ENCODE assay signal across 8 cellular contexts in the genomic region with DNA sequence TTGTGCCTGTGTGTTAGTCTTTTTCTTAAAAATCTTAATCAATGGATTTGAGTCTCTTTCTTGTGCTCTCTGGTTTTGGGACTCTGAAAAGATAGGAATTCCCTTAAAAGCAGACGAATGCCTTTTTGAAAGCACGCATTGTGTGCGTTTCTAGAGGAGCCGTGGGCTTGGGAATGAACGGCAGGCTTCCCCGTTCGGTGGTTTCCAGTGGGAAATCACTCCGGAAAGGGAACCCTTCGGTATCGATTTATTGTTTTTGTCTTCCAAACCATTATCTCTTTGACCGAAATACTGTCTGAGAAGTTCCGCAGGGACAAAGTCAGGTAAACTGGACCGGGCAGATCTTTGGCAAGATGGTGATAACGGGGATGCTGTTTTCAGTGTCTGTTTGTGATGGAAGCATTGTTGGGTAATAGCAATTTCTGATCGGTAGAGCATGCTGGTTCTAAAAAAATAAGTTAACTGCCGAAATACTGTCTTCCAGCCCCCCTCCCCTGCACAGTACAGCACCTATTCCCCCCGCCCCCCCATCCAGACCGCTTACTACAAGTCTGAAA. TPM values are rescaled to one million over a fixed set of nuclear protein-coding genes. Genes with fewer than 3 reads are reported as not detected.
A peak's percentile ranks its signal among the peaks of the same experiment; 100 is the strongest.
DNase-seq lines count a peak whose midpoint lies in the region; ATAC-seq and TF ChIP-seq lines count a peak whose summit lies in the region.

No MANE protein-coding gene starts in this region.

- CTCF ChIA-PET in activated CD4-positive, alpha-beta T cell treated with anti-CD3 and anti-CD28 coated beads for 36 hours (lab: Charles Lee) = interaction anchor here (0.8 to 1.1 kb wide), 2 partner anchors 158 to 204 kb away, joined by 3 read pairs; no protein-coding TSS in a partner anchor

- no peak for DNase-seq in activated CD4-positive, alpha-beta T cell treated with anti-CD3 and anti-CD28 coated beads for 36 hours
- DNase-seq in activated CD4-positive, alpha-beta T cell treated with anti-CD3 and anti-CD28 coated beads for 48 hours = no peak
- no peak for DNase-seq in T-helper 2 cell treated with Interferon-gamma antibody and Interleukin-4, amounts not matched to agents 5 μg/mL and 100 μg/mL, for 36 hours (ENCODE audit: low spot score)
- DNase-seq in hepatic stellate cell (ENCODE audit: low spot score) (peak; percentile 21), smooth muscle cell (lab: John Stamatoyannopoulos, UW; ENCODE audit: unreplicated experiment) (no peak)

- no peak for TF ChIP-seq CTCF in smooth muscle cell (IDR thresholded peaks at IDR 0.05; ENCODE audit: borderline replicate concordance, insufficient read depth, poor library complexity, severe bottlenecking)

- H3K27me3 ChIP-seq in smooth muscle cell (ENCODE audit: low read depth) = no peaks in the 10 kb centered on the region

- peaks cover 7% of the 10 kb centered on the region for H3K4me1 Mint-ChIP-seq in activated CD4-positive, alpha-beta T cell treated with anti-CD3 and anti-CD28 coated beads for 36 hours
- H3K4me1 Mint-ChIP-seq in T-helper 2 cell treated with Interferon-gamma antibody and Interleukin-4, amounts not matched to agents 5 μg/mL and 100 μg/mL, for 36 hours (ENCODE audit: low read depth) = no peaks in the 10 kb centered on the region

- H3K27ac Mint-ChIP-seq in activated CD4-positive, alpha-beta T cell treated with anti-CD3 and anti-CD28 coated beads for 36 hours = peak overlapping the region; percentile 85
- H3K27ac Mint-ChIP-seq in T-helper 2 cell treated with Interferon-gamma antibody and Interleukin-4, amounts not matched to agents 5 μg/mL and 100 μg/mL, for 36 hours = peak overlapping the region; percentile 79

- H3K27me3 Mint-ChIP-seq in activated CD4-positive, alpha-beta T cell treated with anti-CD3 and anti-CD28 coated beads for 36 hours = peaks cover 36% of the 10 kb centered on the region
- peaks cover 19% of the 10 kb centered on the region for H3K27me3 Mint-ChIP-seq in T-helper 2 cell treated with Interferon-gamma antibody and Interleukin-4, amounts not matched to agents 5 μg/mL and 100 μg/mL, for 36 hours (ENCODE audit: low read depth)

- peak overlapping the region; percentile 87 for H2AFZ ChIP-seq in smooth muscle cell (ENCODE audit: low read depth)

- peak overlapping the region; percentile 59 for H3K27ac ChIP-seq in smooth muscle cell (ENCODE audit: low read depth)

- no peaks in the 10 kb centered on the region for H3K36me3 ChIP-seq in smooth muscle cell (ENCODE audit: low read depth)

- peak overlapping the region; percentile 93 for H3K4me2 ChIP-seq in smooth muscle cell

- H3K9me3 Mint-ChIP-seq in activated CD4-positive, alpha-beta T cell treated with anti-CD3 and anti-CD28 coated beads for 36 hours (ENCODE audit: low read depth) = no peaks in the 10 kb centered on the region
- H3K9me3 Mint-ChIP-seq in T-helper 2 cell treated with Interferon-gamma antibody and Interleukin-4, amounts not matched to agents 5 μg/mL and 100 μg/mL, for 36 hours = no peaks in the 10 kb centered on the region

- POLR2A ChIA-PET in activated CD4-positive, alpha-beta T cell treated with anti-CD3 and anti-CD28 coated beads for 36 hours (lab: Charles Lee) = interaction anchor here (0.7 to 1.0 kb wide), 3 partner anchors 17 to 78 kb away, joined by 3 read pairs; no protein-coding TSS in a partner anchor

- H3K36me3 Mint-ChIP-seq in activated CD4-positive, alpha-beta T cell treated with anti-CD3 and anti-CD28 coated beads for 36 hours (ENCODE audit: low read depth) = no peaks in the 10 kb centered on the region
- no peaks in the 10 kb centered on the region for H3K36me3 Mint-ChIP-seq in T-helper 2 cell treated with Interferon-gamma antibody and Interleukin-4, amounts not matched to agents 5 μg/mL and 100 μg/mL, for 36 hours (ENCODE audit: low read depth)

- H3K4me1 ChIP-seq in smooth muscle cell (ENCODE audit: low read depth) = peaks cover 36% of the 10 kb centered on the region

- H3K4me3 Mint-ChIP-seq in activated CD4-positive, alpha-beta T cell treated with anti-CD3 and anti-CD28 coated beads for 36 hours = no peak overlapping the region
- H3K4me3 Mint-ChIP-seq in T-helper 2 cell treated with Interferon-gamma antibody and Interleukin-4, amounts not matched to agents 5 μg/mL and 100 μg/mL, for 36 hours = no peak overlapping the region

- no peak for ATAC-seq in activated CD4-positive, alpha-beta T cell treated with anti-CD3 and anti-CD28 coated beads for 36 hours
- ATAC-seq in HG03432 (IDR thresholded peaks at IDR 0.05; ENCODE audit: unreplicated experiment) = no peak
- no peak for ATAC-seq in GM19023 (IDR thresholded peaks at IDR 0.05; ENCODE audit: unreplicated experiment)
- no peak for ATAC-seq in HG03108 (IDR thresholded peaks at IDR 0.05; ENCODE audit: unreplicated experiment)

- peak overlapping the region; percentile 27 for H3K9ac ChIP-seq in smooth muscle cell (ENCODE audit: low read depth)

- 4% methylated on average over 18 of the region's 18 CpGs for WGBS in smooth muscle cell (ENCODE audit: low lambda C conversion rate)

- intact Hi-C loops in activated CD4-positive, alpha-beta T cell treated with anti-CD3 and anti-CD28 coated beads for 36 hours (cut with DNase I, micrococcal nuclease) = loop anchor here in 1 of 2 experiments (1.0 to 10.0 kb wide), 4 partner anchors 44 to 206 kb away; no protein-coding TSS in a partner anchor

- H3K79me2 ChIP-seq in smooth muscle cell (ENCODE audit: low read depth) = peaks cover 46% of the 10 kb centered on the region

- peak overlapping the region; percentile 94 for H3K4me3 ChIP-seq in smooth muscle cell

- peaks cover 15% of the 10 kb centered on the region for H4K20me1 ChIP-seq in smooth muscle cell (ENCODE audit: low read depth)

- no peaks in the 10 kb centered on the region for H3K9me3 ChIP-seq in smooth muscle cell (replicated peaks; ENCODE audit: low read depth)

- H3F3A ChIP-seq in smooth muscle cell (ENCODE audit: low read depth) = peaks cover 11% of the 10 kb centered on the region

RNA-seq across cellular contexts. Expression of a gene that starts 0.4 kb away (rescaled TPM):
- 1 to 10 TPM; 6.3 to 6.6 TPM for total RNA-seq in activated CD4-positive, alpha-beta T cell treated with anti-CD3 and anti-CD28 coated beads for 36 hours
- total RNA-seq in smooth muscle cell = 17.7 and 19.2 TPM in 2 replicates
- polyA plus RNA-seq in smooth muscle cell = 4.7 and 6.1 TPM in 2 replicates
